Comparison of ENCODE assay signal across 9 cellular contexts in genomic region chr6:32192608-32193039, GRCh38. TPM values are rescaled to one million over a fixed set of nuclear protein-coding genes. Genes with fewer than 3 reads are reported as not detected.
DNase-seq lines count a peak whose midpoint lies in the region; ATAC-seq, FAIRE-seq and TF ChIP-seq lines count a peak whose summit lies in the region.
"Had no signal": no experiment of that assay in that cellular context is flagged by ENCODE, and none has a peak within 500 bp of the region (broad histone marks: within the 10 kb centered on the region; RNA-seq: fewer than 3 reads in every experiment).

Gene GPSM3 (minus strand): TSS chr6:32192643. CDS start chr6:32192513, 130 bp downstream.

- TF ChIP-seq POLR2A in HepG2 (IDR thresholded peaks at IDR 0.05; ENCODE audit: insufficient read depth in 1 of 2, low read depth in 2 of 2, low read length in 2 of 2) (no peak), stomach (IDR thresholded peaks at IDR 0.05) (no peak), H54 (IDR thresholded peaks at IDR 0.05; ENCODE audit: low read depth, low read length) (no peak)

- no peak for TF ChIP-seq EP300 in HepG2 (IDR thresholded peaks at IDR 0.05; ENCODE audit: low read depth in 2 of 2, low read length in 2 of 2)
- 0 out of 2 replicates have a peak, but pooled peaks have one; percentile 24 for TF ChIP-seq EP300 in HepG2 (CRISPR knock-in tag; IDR thresholded peaks at IDR 0.05; ENCODE audit: borderline replicate concordance)
- no peak for TF ChIP-seq EP300 in stomach (IDR thresholded peaks at IDR 0.05)

- H3K4me1 ChIP-seq in HepG2 (ENCODE audit: insufficient read depth, low read length) (peaks cover 63% of the 10 kb centered on the region), stomach (peaks cover 45 to 83% (median 69%) of the 10 kb centered on the region in 4 donors)

- CTCF ChIA-PET in HepG2 (lab: Yijun Ruan, JAX; ENCODE audit: low intra/inter-chr PET ratio, low total read pairs): no interaction called here

- H3K4me3 ChIP-seq in SU-DHL-6 (ENCODE audit: insufficient read depth, low read length, poor library complexity, severe bottlenecking): peak within 1 kb of the TSS; percentile 60
- H3K4me3 ChIP-seq in brain microvascular endothelial cell (ENCODE audit: low read depth, low read length): peak within 1 kb of the TSS; percentile 6
- H3K4me3 ChIP-seq in HepG2 (replicated peaks in 1 of 3; ENCODE audit: insufficient read depth in 1 of 3, low read depth in 2 of 3, low read length in 3 of 3): peak within 1 kb of the TSS in 1 of 3 experiments; percentile 93; a peak in 1 of 6 replicates
- peak within 1 kb of the TSS; percentile 31 to 76 (median 57) for H3K4me3 ChIP-seq in stomach

- DNase-seq in NCI-H2029 (lab: John Stamatoyannopoulos, UW) (peak; percentile 41), NCI-H2029 treated with DMSO at 0.1 percent for 48 hours (lab: John Stamatoyannopoulos, UW) (no peak), brain microvascular endothelial cell (peak; percentile 16), HepG2 (ENCODE audit: low spot score) (no peak), stomach (peak; percentile 54), H54 (ENCODE audit: insufficient read length, low spot score) (no peak)

- no peaks in the 10 kb centered on the region for H3K9me2 ChIP-seq in SU-DHL-6 (replicated peaks; ENCODE audit: insufficient read depth, low read length)

- no peaks in the 10 kb centered on the region for H3K27me3 ChIP-seq in SU-DHL-6 (ENCODE audit: low read length)
- H3K27me3 ChIP-seq in brain microvascular endothelial cell (replicated peaks): no peaks in the 10 kb centered on the region
- no peaks in the 10 kb centered on the region; a peak in 1 of 5 replicates for H3K27me3 ChIP-seq in HepG2 (ENCODE audit: control insufficient read depth in 1 of 2, insufficient read depth in 2 of 2, low read length in 2 of 2)
- no peaks in the 10 kb centered on the region for H3K27me3 ChIP-seq in stomach

- no TSS peak for BruUV-seq in HepG2 (replicated peaks; lab: Mats Ljungman, UMichigan)

- no peak for FAIRE-seq in HepG2 (lab: Jason Lieb, UNC)
- no peak for FAIRE-seq in H54 (lab: Jason Lieb, UNC)
- FAIRE-seq: A204.1 had no signal

- peak within 1 kb of the TSS; percentile 95 for H3K4me2 ChIP-seq in SU-DHL-6 (ENCODE audit: low read depth, low read length, poor library complexity, severe bottlenecking)
- H3K4me2 ChIP-seq in HepG2 (ENCODE audit: low read depth, low read length): peak within 1 kb of the TSS; percentile 95

- no peaks in the 10 kb centered on the region for H4K20me1 ChIP-seq in SU-DHL-6 (ENCODE audit: low read depth, low read length)
- H4K20me1 ChIP-seq in HepG2 (ENCODE audit: insufficient read depth, low read length): no peaks in the 10 kb centered on the region

- in situ Hi-C loops in brain microvascular endothelial cell (cut with HindIII; ENCODE audit: low pct_ligation_motif_present, low sequenced_read_pairs): no loop called here
- in situ Hi-C loops in HepG2 (cut with HindIII; ENCODE audit: extremely low pct_ligation_motif_present, low pct_unique_long_range_greater_than_20kb): loop anchor here (5.0 kb wide), 1 partner anchor 780 kb away; no protein-coding TSS in a partner anchor

- no peak for TF ChIP-seq CTCF in SU-DHL-6 (IDR thresholded peaks at IDR 0.05; ENCODE audit: insufficient read depth, low read length, poor library complexity, severe bottlenecking)
- no peak for TF ChIP-seq CTCF in brain microvascular endothelial cell (IDR thresholded peaks at IDR 0.05; ENCODE audit: low read depth, low read length, missing control alignments)
- TF ChIP-seq CTCF in HepG2 (CRISPR knock-in tag; IDR thresholded peaks at IDR 0.05): no peak
- no peak for TF ChIP-seq CTCF in stomach (IDR thresholded peaks at IDR 0.05)

- intact Hi-C loops in HepG2 (cut with micrococcal nuclease; ENCODE audit: unreplicated experiment): no loop called here
- intact Hi-C loops in stomach (cut with DNase I; ENCODE audit: low total_unique reads): no loop called here

- H3K9ac ChIP-seq in SU-DHL-6 (ENCODE audit: low read length): peak within 1 kb of the TSS; percentile 91
- H3K9ac ChIP-seq in HepG2 (ENCODE audit: insufficient read depth, low read depth, low read length): no peak within 1 kb of the TSS

- peaks cover 30% of the 10 kb centered on the region for H3K79me2 ChIP-seq in SU-DHL-6 (ENCODE audit: insufficient read depth, low read length)
- peaks cover 15% of the 10 kb centered on the region for H3K79me2 ChIP-seq in HepG2 (ENCODE audit: insufficient read depth, low read length)

- H3K9me3 ChIP-seq in SU-DHL-6 (ENCODE audit: insufficient read depth, low read length) (no peaks in the 10 kb centered on the region), HepG2 (ENCODE audit: low read length) (no peaks in the 10 kb centered on the region), stomach (no peaks in the 10 kb centered on the region)

- no peaks in the 10 kb centered on the region for H3K36me3 ChIP-seq in SU-DHL-6 (ENCODE audit: low read length)
- peaks cover 3% of the 10 kb centered on the region for H3K36me3 ChIP-seq in brain microvascular endothelial cell (replicated peaks)
- peaks cover 2 to 4% of the 10 kb centered on the region in 2 experiments; a peak in 3 of 5 replicates for H3K36me3 ChIP-seq in HepG2 (replicated peaks in 1 of 2; ENCODE audit: control insufficient read depth in 1 of 2, insufficient read depth in 2 of 2, low read length in 2 of 2)
- H3K36me3 ChIP-seq in stomach: peaks cover 6 to 8% (median 6%) of the 10 kb centered on the region in 4 donors

- no peak for TF ChIP-seq RAD21 in HepG2 (CRISPR knock-in tag; IDR thresholded peaks at IDR 0.05)

- H3K27ac ChIP-seq in SU-DHL-6 (ENCODE audit: low read depth, low read length): peak within 1 kb of the TSS; percentile 87
- H3K27ac ChIP-seq in brain microvascular endothelial cell: peak within 1 kb of the TSS; percentile 34
- no peak within 1 kb of the TSS for H3K27ac ChIP-seq in HepG2 (ENCODE audit: extremely low read length, insufficient read depth, low read length)
- peak within 1 kb of the TSS; percentile 76 to 100 (median 96) for H3K27ac ChIP-seq in stomach

- POLR2A ChIA-PET in HepG2 (lab: Yijun Ruan, JAX): interaction anchor here (1.2 to 1.3 kb wide), 3 partner anchors 10 to 780 kb away, joined by 6 to 8 read pairs (median 7); partner anchors contain the start of gene AGPAT1

- 78% methylated on average over 5 of the region's 5 CpGs for WGBS in HepG2 (ENCODE audit: low lambda C conversion rate)
- WGBS in stomach, 5 donors: 11 to 19% (median 16%) methylated on average over 5 of the region's 5 CpGs

- peak within 1 kb of the TSS; percentile 66 for H2AFZ ChIP-seq in SU-DHL-6 (ENCODE audit: low read depth, low read length, severe bottlenecking)
- H2AFZ ChIP-seq in HepG2 (ENCODE audit: low read length): no peak within 1 kb of the TSS

- ATAC-seq in HepG2 (no peak), GM18907 (IDR thresholded peaks at IDR 0.05; ENCODE audit: unreplicated experiment) (no peak)

- H3F3A ChIP-seq in SU-DHL-6 (ENCODE audit: insufficient read depth): peaks cover 47% of the 10 kb centered on the region

TF ChIP-seq in HepG2, 621 proteins besides CTCF, POLR2A, EP300 and RAD21 (continues in another document):
- TF ChIP-seq ZNF746 (CRISPR knock-in tag; IDR thresholded peaks at IDR 0.05) (no peak), ZNF550 (CRISPR knock-in tag; IDR thresholded peaks at IDR 0.05; ENCODE audit: borderline replicate concordance) (no peak), SIX4 (CRISPR knock-in tag; IDR thresholded peaks at IDR 0.05) (no peak), GABPA (IDR thresholded peaks at IDR 0.05; ENCODE audit: low read depth, low read length) (no peak), GABPA (CRISPR knock-in tag; IDR thresholded peaks at IDR 0.05; ENCODE audit: low read depth) (peak; percentile 87), GABPB1 (CRISPR knock-in tag; IDR thresholded peaks at IDR 0.05) (peak; percentile 49; the same call in 1 of the 2 replicates), NR2C2 (CRISPR knock-in tag; IDR thresholded peaks at IDR 0.05; ENCODE audit: borderline replicate concordance) (peak; percentile 43; the same call in 1 of the 2 replicates), ONECUT2 (CRISPR knock-in tag; IDR thresholded peaks at IDR 0.05) (no peak)

RNA-seq across cellular contexts. Expression of gene GPSM3, which starts in this region (rescaled TPM):
- total RNA-seq in HepG2 (2016; rRNA removed; fragmentation: Illumina TruSeq; extraction: Trizol): 0.18 and 0.27 TPM in 2 replicates
- 0.44 and 0.81 TPM in 2 replicates for total RNA-seq in HepG2 (2016; cell fraction: cytosol; rRNA removed; fragmentation: Illumina TruSeq; extraction: Trizol; ENCODE audit: low read depth)
- 0.22 and 0.37 TPM in 2 replicates for total RNA-seq in HepG2 (2016; cell fraction: insoluble cytoplasmic fraction; rRNA removed; fragmentation: Illumina TruSeq; extraction: Trizol)
- 0.56 and 0.86 TPM in 2 replicates for total RNA-seq in HepG2 (2016; cell fraction: membrane; rRNA removed; fragmentation: Illumina TruSeq; extraction: Trizol)
- 0.37 TPM in 1 of 2 replicates, not detected in the other for total RNA-seq in HepG2 (2016; cell fraction: nucleus; rRNA removed; fragmentation: Illumina TruSeq; extraction: Trizol)
- polyA plus RNA-seq in HepG2 (2011; rRNA removed): 6.2 and 7.5 TPM in 2 replicates
- 4.7 and 5.8 TPM in 2 replicates for polyA plus RNA-seq in HepG2 (2011; cell fraction: cytosol; rRNA removed)
- polyA plus RNA-seq in HepG2 (2011; cell fraction: nucleus; rRNA removed): 5.9 and 6.0 TPM in 2 replicates
- polyA plus RNA-seq in HepG2 (2012): 3.3 and 4.1 TPM in 2 replicates
- polyA plus RNA-seq in HepG2 (2016; cell fraction: cytosol; fragmentation: Illumina TruSeq; extraction: Trizol; ENCODE audit: low read depth): 0.46 and 0.87 TPM in 2 replicates
- 0.22 and 0.38 TPM in 2 replicates for polyA plus RNA-seq in HepG2 (2016; cell fraction: insoluble cytoplasmic fraction; fragmentation: Illumina TruSeq; extraction: Trizol; ENCODE audit: low read depth)
- polyA plus RNA-seq in HepG2 (2016; cell fraction: membrane; fragmentation: Illumina TruSeq; extraction: Trizol; ENCODE audit: low read depth): 0.89 and 1.0 TPM in 2 replicates
- polyA plus RNA-seq in HepG2 (2016; cell fraction: nucleus; fragmentation: Illumina TruSeq; extraction: Trizol; ENCODE audit: insufficient read depth, low read depth): 0.45 and 0.55 TPM in 2 replicates
- polyA minus RNA-seq in HepG2 (2011; rRNA and poly(A)+ RNA removed; ENCODE audit: low replicate concordance): 0.42 and 2.7 TPM in 2 replicates
- polyA minus RNA-seq in HepG2 (2011; cell fraction: cytosol; rRNA and poly(A)+ RNA removed): 1.2 and 1.7 TPM in 2 replicates
- 1.3 and 1.9 TPM in 2 replicates for polyA minus RNA-seq in HepG2 (2011; cell fraction: nucleus; rRNA and poly(A)+ RNA removed)
- 10 to 100 TPM in 1 of 5 donors, 1 to 10 TPM in 1, not detected in 3; 3.1 to 41.0 TPM for total RNA-seq in stomach
- 10 to 100 TPM in 2 of 3 donors, 1 to 10 TPM in 1; 10.0 to 25.8 (median 23.9) TPM for polyA plus RNA-seq in stomach

Comparison
In these comparisons a context has a peak if more than half of its experiments do, and no peak if none do; other contexts are left out.
1. DNase-seq: peak in NCI-H2029 (single experiment), brain microvascular endothelial cell (single experiment) and stomach (single experiment); none in NCI-H2029 treated with DMSO at 0.1 percent for 48 hours (single experiment), HepG2 (single experiment) and H54 (single experiment).